17 cellular contexts compared by ENCODE assay signal in genomic region chr17:8474826-8475225, GRCh38. TPM values are rescaled to one million over a fixed set of nuclear protein-coding genes. Genes with fewer than 3 reads are reported as not detected.
DNase-seq lines count a peak whose midpoint lies in the region; ATAC-seq and TF ChIP-seq lines count a peak whose summit lies in the region.
"Had no signal": no experiment of that assay in that cellular context is flagged by ENCODE, and none has a peak within 500 bp of the region (broad histone marks: within the 10 kb centered on the region; RNA-seq: fewer than 3 reads in every experiment).

No MANE protein-coding gene starts in this region.

- ATAC-seq in IMR-90 (ENCODE audit: low read depth) (no peak), GM19395 (IDR thresholded peaks at IDR 0.05; ENCODE audit: unreplicated experiment) (no peak), HG02973 (IDR thresholded peaks at IDR 0.05; ENCODE audit: unreplicated experiment) (no peak)
- ATAC-seq in effector memory CD8-positive, alpha-beta T cell (replicated peaks): no peak

- in situ Hi-C loops in IMR-90 (cut with MboI; ENCODE audit: low sequenced_read_pairs): no loop called here

- no peak for TF ChIP-seq POLR2A in IMR-90 (IDR thresholded peaks at IDR 0.05; ENCODE audit: low read depth, low read length)

- no peak overlapping the region for H3K4ac ChIP-seq in IMR-90 (ENCODE audit: low read depth, low read length)

- H3K27ac ChIP-seq in IMR-90 (ENCODE audit: insufficient read depth, low read length) (no peak overlapping the region), neural progenitor cell (no peak overlapping the region)
- H3K27ac ChIP-seq: SJCRH30 had no signal

- no peak overlapping the region for H3K56ac ChIP-seq in IMR-90 (ENCODE audit: extremely low read depth, insufficient read depth, low read length)

- WGBS in IMR-90 (ENCODE audit: extremely low coverage in 2 of 2, insufficient read length in 1 of 2), 2 experiments: 86% methylated on average over 7 of the region's 15 CpGs; no CpG with 5 or more reads in 1 of the 2 experiments

- H4K20me1 ChIP-seq in IMR-90 (ENCODE audit: insufficient read depth, low read length) (peaks cover 41% of the 10 kb centered on the region), neural progenitor cell (ENCODE audit: low read depth) (no peaks in the 10 kb centered on the region)

- TF ChIP-seq RAD21 in IMR-90 (IDR thresholded peaks at IDR 0.05; ENCODE audit: low read length): no peak

- H3K36me3 Mint-ChIP-seq in effector memory CD8-positive, alpha-beta T cell (ENCODE audit: insufficient read depth): peaks cover 82% of the 10 kb centered on the region
- peaks cover 49% of the 10 kb centered on the region for H3K36me3 Mint-ChIP-seq in neural progenitor cell
- H3K36me3 Mint-ChIP-seq in activated T-helper 1 cell treated with anti-CD3 and anti-CD28 coated beads, Interleukin-12 subunit alpha, Interleukin-12 subunit beta, Interleukin-2, Interleukin-4 antibody, amounts not matched to agents 30 ng/mL and 10 ng/mL and 1 ng/mL, durations not matched to agents 14 hours and 24 hours and 36 hours (ENCODE audit: low read depth): peaks cover 23% of the 10 kb centered on the region

- no peaks in the 10 kb centered on the region for H3K9me3 ChIP-seq in IMR-90 (ENCODE audit: control insufficient read depth, insufficient read depth, low read length)
- H3K9me3 ChIP-seq in neural progenitor cell (ENCODE audit: low read depth): no peaks in the 10 kb centered on the region
- H3K9me3 ChIP-seq: SJCRH30 had no signal

- H2AFZ ChIP-seq in IMR-90 (replicated peaks; ENCODE audit: low read length, poor library complexity) (no peak overlapping the region), neural progenitor cell (replicated peaks) (no peak overlapping the region)

- H3K4me2 ChIP-seq in IMR-90 (ENCODE audit: low read depth, low read length): no peak overlapping the region
- H3K4me2 ChIP-seq in neural progenitor cell: no peak overlapping the region

- H3K4me3 ChIP-seq in IMR-90 (ENCODE audit: insufficient read depth, low read depth, low read length) (no peak overlapping the region), neural progenitor cell (no peak overlapping the region)
- H3K4me3 ChIP-seq: SJCRH30 had no signal

- 0 out of 2 replicates have a peak, but pooled peaks cover 5% of the 10 kb centered on the region for H3K9me1 ChIP-seq in IMR-90 (ENCODE audit: insufficient read depth, low read length)

- H3K27me3 ChIP-seq in IMR-90 (ENCODE audit: control insufficient read depth, insufficient read depth, low read length) (no peaks in the 10 kb centered on the region), neural progenitor cell (no peaks in the 10 kb centered on the region)
- H3K27me3 ChIP-seq: SJCRH30 had no signal

- no peak overlapping the region for H2BK5ac ChIP-seq in IMR-90 (ENCODE audit: low read depth, low read length, poor library complexity, severe bottlenecking)

- H2AK9ac ChIP-seq in IMR-90 (replicated peaks; ENCODE audit: low read depth, low read length, poor library complexity): no peak overlapping the region

- H2BK20ac ChIP-seq in IMR-90 (ENCODE audit: low read depth, low read length): no peak overlapping the region

- H3K79me1 ChIP-seq in IMR-90 (ENCODE audit: low read depth in 1 of 2, low read length in 2 of 2): peaks cover 4 to 60% of the 10 kb centered on the region in 2 experiments; a peak in 3 of 4 replicates

- no peak overlapping the region for H3K18ac ChIP-seq in IMR-90 (ENCODE audit: low read depth, low read length)

- H3K27me3 Mint-ChIP-seq in effector memory CD8-positive, alpha-beta T cell: no peaks in the 10 kb centered on the region
- H3K27me3 Mint-ChIP-seq in neural progenitor cell (ENCODE audit: insufficient read depth, low read depth): no peaks in the 10 kb centered on the region
- H3K27me3 Mint-ChIP-seq in activated T-helper 1 cell treated with anti-CD3 and anti-CD28 coated beads, Interleukin-12 subunit alpha, Interleukin-12 subunit beta, Interleukin-2, Interleukin-4 antibody, amounts not matched to agents 30 ng/mL and 10 ng/mL and 1 ng/mL, durations not matched to agents 14 hours and 24 hours and 36 hours (ENCODE audit: insufficient read depth): no peaks in the 10 kb centered on the region
- H3K27me3 Mint-ChIP-seq: B cell; CD8-positive, alpha-beta memory T cell had no signal

- peaks cover 0 to 7% of the 10 kb centered on the region in 2 donors for H3K4me1 Mint-ChIP-seq in effector memory CD8-positive, alpha-beta T cell (ENCODE audit: low read depth in 2 of 2)
- H3K4me1 Mint-ChIP-seq in neural progenitor cell: peaks cover 2% of the 10 kb centered on the region
- H3K4me1 Mint-ChIP-seq in activated T-helper 1 cell treated with anti-CD3 and anti-CD28 coated beads, Interleukin-12 subunit alpha, Interleukin-12 subunit beta, Interleukin-2, Interleukin-4 antibody, amounts not matched to agents 30 ng/mL and 10 ng/mL and 1 ng/mL, durations not matched to agents 14 hours and 24 hours and 36 hours (ENCODE audit: low read depth): no peaks in the 10 kb centered on the region
- H3K4me1 Mint-ChIP-seq: B cell had no signal

- H4K8ac ChIP-seq in IMR-90 (ENCODE audit: low read depth in 2 of 2, low read length in 2 of 2): no peak overlapping the region

- H4K91ac ChIP-seq in IMR-90 (ENCODE audit: insufficient read depth, low read depth, low read length): no peak overlapping the region

- no peak overlapping the region for H4K5ac ChIP-seq in IMR-90 (ENCODE audit: low read depth, low read length)

- peak; percentile 1 for DNase-seq in GM03348 (ENCODE audit: low spot score)
- DNase-seq in IMR-90: no peak
- no peak for DNase-seq in effector memory CD8-positive, alpha-beta T cell
- no peak for DNase-seq in neural progenitor cell (ENCODE audit: low spot score)
- no peak for DNase-seq in NCI-H345 (lab: John Stamatoyannopoulos, UW)
- DNase-seq in activated T-helper 1 cell treated with anti-CD3 and anti-CD28 coated beads, Interleukin-12 subunit alpha, Interleukin-12 subunit beta, Interleukin-2, Interleukin-4 antibody, amounts not matched to agents 30 ng/mL and 10 ng/mL and 1 ng/mL, durations not matched to agents 14 hours and 24 hours and 36 hours (ENCODE audit: low spot score): no peak
- DNase-seq: CD8-positive, alpha-beta memory T cell; DND-41; GDM1; GOT3; NCI-H1436; NCI-H2029 treated with DMSO at 0.1 percent for 48 hours; NCI-H524; SJCRH30 had no signal

- H3K4me3 Mint-ChIP-seq in effector memory CD8-positive, alpha-beta T cell: no peak overlapping the region
- no peak overlapping the region for H3K4me3 Mint-ChIP-seq in neural progenitor cell
- H3K4me3 Mint-ChIP-seq in activated T-helper 1 cell treated with anti-CD3 and anti-CD28 coated beads, Interleukin-12 subunit alpha, Interleukin-12 subunit beta, Interleukin-2, Interleukin-4 antibody, amounts not matched to agents 30 ng/mL and 10 ng/mL and 1 ng/mL, durations not matched to agents 14 hours and 24 hours and 36 hours: no peak overlapping the region
- H3K4me3 Mint-ChIP-seq: B cell; CD8-positive, alpha-beta memory T cell had no signal

- peaks cover 32% of the 10 kb centered on the region for H3F3A ChIP-seq in neural progenitor cell (ENCODE audit: low read depth)

- H3K36me3 ChIP-seq in IMR-90 (ENCODE audit: control insufficient read depth, insufficient read depth, low read length) (peaks cover 82% of the 10 kb centered on the region), neural progenitor cell (peaks cover 3% of the 10 kb centered on the region)

- no peak overlapping the region for H2BK15ac ChIP-seq in IMR-90 (ENCODE audit: low read depth, low read length)

- peak overlapping the region; percentile 12 to 69 for H3K27ac Mint-ChIP-seq in effector memory CD8-positive, alpha-beta T cell
- H3K27ac Mint-ChIP-seq in neural progenitor cell: peak overlapping the region; percentile 57
- no peak overlapping the region for H3K27ac Mint-ChIP-seq in activated T-helper 1 cell treated with anti-CD3 and anti-CD28 coated beads, Interleukin-12 subunit alpha, Interleukin-12 subunit beta, Interleukin-2, Interleukin-4 antibody, amounts not matched to agents 30 ng/mL and 10 ng/mL and 1 ng/mL, durations not matched to agents 14 hours and 24 hours and 36 hours
- H3K27ac Mint-ChIP-seq: B cell had no signal

- H3K9ac ChIP-seq in IMR-90 (ENCODE audit: low read depth, low read length): no peak overlapping the region
- no peak overlapping the region for H3K9ac ChIP-seq in neural progenitor cell

- H2AK5ac ChIP-seq in IMR-90 (ENCODE audit: low read depth, low read length): no peak overlapping the region

- POLR2A ChIA-PET in IMR-90 (lab: Charles Lee; ENCODE audit: unreplicated experiment): no interaction called here

- dilution Hi-C loops in IMR-90 (cut with HindIII; ENCODE audit: low sequenced_read_pairs, unreplicated experiment): no loop called here

- H3K14ac ChIP-seq in IMR-90 (replicated peaks; ENCODE audit: low read depth, low read length): no peak overlapping the region

- H2BK120ac ChIP-seq in IMR-90 (ENCODE audit: low read depth, low read length): no peak overlapping the region

- H3K9me3 Mint-ChIP-seq in effector memory CD8-positive, alpha-beta T cell: no peaks in the 10 kb centered on the region
- no peaks in the 10 kb centered on the region for H3K9me3 Mint-ChIP-seq in neural progenitor cell
- no peaks in the 10 kb centered on the region for H3K9me3 Mint-ChIP-seq in activated T-helper 1 cell treated with anti-CD3 and anti-CD28 coated beads, Interleukin-12 subunit alpha, Interleukin-12 subunit beta, Interleukin-2, Interleukin-4 antibody, amounts not matched to agents 30 ng/mL and 10 ng/mL and 1 ng/mL, durations not matched to agents 14 hours and 24 hours and 36 hours
- H3K9me3 Mint-ChIP-seq: CD8-positive, alpha-beta memory T cell had no signal

- H3K4me1 ChIP-seq in IMR-90 (ENCODE audit: control insufficient read depth, insufficient read depth, low read length): peaks cover 3% of the 10 kb centered on the region
- no peaks in the 10 kb centered on the region for H3K4me1 ChIP-seq in neural progenitor cell
- H3K4me1 ChIP-seq: SJCRH30 had no signal

- BruUV-seq in IMR-90 (replicated peaks; lab: Mats Ljungman, UMichigan): TSS peak; percentile 92

- CTCF ChIA-PET in IMR-90 (lab: Yijun Ruan, JAX): no interaction called here

- intact Hi-C loops in IMR-90 (cut with micrococcal nuclease): no loop called here
- intact Hi-C loops in activated T-helper 1 cell treated with anti-CD3 and anti-CD28 coated beads, Interleukin-12 subunit alpha, Interleukin-12 subunit beta, Interleukin-2, Interleukin-4 antibody, amounts not matched to agents 30 ng/mL and 10 ng/mL and 1 ng/mL, durations not matched to agents 14 hours and 24 hours and 36 hours (cut with micrococcal nuclease): no loop called here

- TF ChIP-seq CTCF in IMR-90 (conservative IDR thresholded peaks at IDR 0.05; ENCODE audit: low read depth, low read length): no peak
- TF ChIP-seq CTCF in neural progenitor cell (IDR thresholded peaks at IDR 0.05): no peak

- H3K79me2 ChIP-seq in neural progenitor cell (ENCODE audit: low read depth): no peaks in the 10 kb centered on the region

- no peak overlapping the region for H3K23ac ChIP-seq in IMR-90 (ENCODE audit: low read depth, low read length)

RNA-seq across cellular contexts. Expression of gene NDEL1, which starts 39.1 kb away (rescaled TPM):
- total RNA-seq in IMR-90 (2012; rRNA removed) (28.9 and 40.3 TPM in 2 replicates), neural progenitor cell (ENCODE audit: low replicate concordance) (26.9 and 31.6 TPM in 2 replicates)
- 95.6 and 97.7 TPM in 2 replicates for polyA plus RNA-seq in IMR-90 (2012; rRNA removed)
- 53.9 and 88.1 TPM in 2 replicates for polyA plus RNA-seq in IMR-90 (2012; cell fraction: cytosol; rRNA removed)
- 152 and 190 TPM in 2 replicates for polyA plus RNA-seq in IMR-90 (2012; cell fraction: nucleus; rRNA removed; ENCODE audit: low replicate concordance)
- 72.4 and 75.4 TPM in 2 replicates for total RNA-seq in activated T-helper 1 cell treated with anti-CD3 and anti-CD28 coated beads, Interleukin-12 subunit alpha, Interleukin-12 subunit beta, Interleukin-2, Interleukin-4 antibody, amounts not matched to agents 30 ng/mL and 10 ng/mL and 1 ng/mL, durations not matched to agents 14 hours and 24 hours and 36 hours
